14 cellular contexts compared by ENCODE assay signal in genomic region chr22:26480611-26480932, GRCh38. TPM values are rescaled to one million over a fixed set of nuclear protein-coding genes. Genes with fewer than 3 reads are reported as not detected.
A peak's percentile ranks its signal among the peaks of the same experiment; 100 is the strongest.
DNase-seq lines count a peak whose midpoint lies in the region; ATAC-seq, FAIRE-seq and TF ChIP-seq lines count a peak whose summit lies in the region.
"Had no signal": no experiment of that assay in that cellular context is flagged by ENCODE, and none has a peak within 500 bp of the region (broad histone marks: within the 10 kb centered on the region; RNA-seq: fewer than 3 reads in every experiment).

No MANE protein-coding gene starts in this region.

- no peaks in the 10 kb centered on the region for H4K20me1 ChIP-seq in HepG2 (ENCODE audit: insufficient read depth, low read length)

- TF ChIP-seq POLR2A in HepG2 (IDR thresholded peaks at IDR 0.05; ENCODE audit: insufficient read depth in 1 of 2, low read depth in 2 of 2, low read length in 2 of 2): no peak

- peaks cover 85% of the 10 kb centered on the region for H3K79me2 ChIP-seq in HepG2 (ENCODE audit: insufficient read depth, low read length)

- CTCF ChIA-PET in HepG2 (lab: Yijun Ruan, JAX; ENCODE audit: low intra/inter-chr PET ratio, low total read pairs): no interaction called here

- POLR2A ChIA-PET in HepG2 (lab: Yijun Ruan, JAX): interaction anchor here (0.6 to 1.0 kb wide), 2 partner anchors 9 to 32 kb away, joined by 3 read pairs; partner anchors contain the start of gene TFIP11

- H3K9me3 ChIP-seq in WERI-Rb-1 (ENCODE audit: severe bottlenecking) (peaks cover 3% of the 10 kb centered on the region), HepG2 (ENCODE audit: low read length) (no peaks in the 10 kb centered on the region)
- H3K9me3 ChIP-seq: esophagus muscularis mucosa had no signal

- in situ Hi-C loops in HepG2 (cut with HindIII; ENCODE audit: extremely low pct_ligation_motif_present, low pct_unique_long_range_greater_than_20kb): no loop called here

- peaks cover 10 to 17% of the 10 kb centered on the region in 2 donors for H3K36me3 Mint-ChIP-seq in activated T-cell treated with anti-CD3 and anti-CD28 coated beads, Interleukin-2, amount 50 U/mL, for 72 hours (ENCODE audit: insufficient read depth in 2 of 2)
- H3K36me3 Mint-ChIP-seq in type B pancreatic cell: peaks cover 10% of the 10 kb centered on the region

- H3K4me1 ChIP-seq in HepG2 (ENCODE audit: insufficient read depth, low read length): peaks cover 77% of the 10 kb centered on the region

- H3K27ac Mint-ChIP-seq in activated T-cell treated with anti-CD3 and anti-CD28 coated beads, Interleukin-2, amount 50 U/mL, for 72 hours: peak overlapping the region; percentile 93
- peak overlapping the region; percentile 47 for H3K27ac Mint-ChIP-seq in type B pancreatic cell

- no peak for FAIRE-seq in HepG2 (lab: Jason Lieb, UNC)

- WGBS in HepG2 (ENCODE audit: low lambda C conversion rate): 25% methylated on average over 2 of the region's 2 CpGs

- no peak for ATAC-seq in activated T-cell treated with anti-CD3 and anti-CD28 coated beads, Interleukin-2, amount 50 U/mL, for 72 hours (replicated peaks in 1 of 2)
- ATAC-seq in HepG2 (no peak), GM18909 (IDR thresholded peaks at IDR 0.05; ENCODE audit: poor library complexity, unreplicated experiment) (no peak)

- no peak overlapping the region for H3K4me3 ChIP-seq in WERI-Rb-1 (ENCODE audit: low read depth, low read length)
- H3K4me3 ChIP-seq in HepG2 (replicated peaks in 1 of 3; ENCODE audit: insufficient read depth in 1 of 3, low read depth in 2 of 3, low read length in 3 of 3): peak overlapping the region; percentile 55 to 64 (median 61); a peak in 5 of 6 replicates
- H3K4me3 ChIP-seq: cardiac muscle cell, esophagus muscularis mucosa had no signal

- BruUV-seq in HepG2 (replicated peaks; lab: Mats Ljungman, UMichigan): no TSS peak

- TF ChIP-seq EP300 in HepG2 (IDR thresholded peaks at IDR 0.05; ENCODE audit: low read depth in 2 of 2, low read length in 2 of 2) (no peak), HepG2 (CRISPR knock-in tag; IDR thresholded peaks at IDR 0.05; ENCODE audit: borderline replicate concordance) (no peak)

- peak overlapping the region; percentile 90 to 95 for H3K4me3 Mint-ChIP-seq in activated T-cell treated with anti-CD3 and anti-CD28 coated beads, Interleukin-2, amount 50 U/mL, for 72 hours
- peak overlapping the region; percentile 97 for H3K4me3 Mint-ChIP-seq in type B pancreatic cell

- H3K9ac ChIP-seq in HepG2 (ENCODE audit: insufficient read depth, low read depth, low read length): peak overlapping the region; percentile 72

- no peaks in the 10 kb centered on the region for H3K27me3 Mint-ChIP-seq in activated T-cell treated with anti-CD3 and anti-CD28 coated beads, Interleukin-2, amount 50 U/mL, for 72 hours (ENCODE audit: low read depth)
- H3K27me3 Mint-ChIP-seq in type B pancreatic cell: no peaks in the 10 kb centered on the region

- H3K27ac ChIP-seq in WERI-Rb-1 (peak overlapping the region; percentile 18; the same call in 1 of the 2 replicates), HepG2 (ENCODE audit: extremely low read length, insufficient read depth, low read length) (peak overlapping the region; percentile 95)
- H3K27ac ChIP-seq: cardiac muscle cell, esophagus muscularis mucosa had no signal

- intact Hi-C loops in HepG2 (cut with micrococcal nuclease; ENCODE audit: unreplicated experiment): no loop called here

- H3K27me3 ChIP-seq in WERI-Rb-1 (ENCODE audit: insufficient read depth, low read depth, severe bottlenecking) (no peaks in the 10 kb centered on the region), HepG2 (ENCODE audit: control insufficient read depth in 1 of 2, insufficient read depth in 2 of 2, low read length in 2 of 2) (no peaks in the 10 kb centered on the region; a peak in 1 of 5 replicates)
- H3K27me3 ChIP-seq: cardiac muscle cell, esophagus muscularis mucosa had no signal

- peaks cover 85% of the 10 kb centered on the region for H3K4me1 Mint-ChIP-seq in activated T-cell treated with anti-CD3 and anti-CD28 coated beads, Interleukin-2, amount 50 U/mL, for 72 hours (ENCODE audit: low read depth)
- peaks cover 47% of the 10 kb centered on the region for H3K4me1 Mint-ChIP-seq in type B pancreatic cell (ENCODE audit: unreplicated experiment)

- H2AFZ ChIP-seq in HepG2 (ENCODE audit: low read length): no peak overlapping the region

- TF ChIP-seq CTCF in WERI-Rb-1 (IDR thresholded peaks at IDR 0.05; ENCODE audit: low read depth, low read length) (no peak), HepG2 (CRISPR knock-in tag; IDR thresholded peaks at IDR 0.05) (no peak), type B pancreatic cell (conservative IDR thresholded peaks at IDR 0.05) (no peak)

- no peak for DNase-seq in activated T-cell treated with anti-CD3 and anti-CD28 coated beads, Interleukin-2, amount 50 U/mL, for 72 hours
- DNase-seq in activated T-cell treated with anti-CD3 and anti-CD28 coated beads for 4 hours: no peak
- DNase-seq in WERI-Rb-1: no peak
- DNase-seq in HepG2 (ENCODE audit: low spot score): no peak
- DNase-seq in type B pancreatic cell (ENCODE audit: extremely low spot score, unreplicated experiment): no peak
- DNase-seq in activated gamma-delta T cell treated with Interleukin-2 at 50 U/mL for 16 hours: no peak
- no peak for DNase-seq in NCI-H446 (lab: John Stamatoyannopoulos, UW)
- DNase-seq: GDM1, immature natural killer cell, IMR-90, NCI-H2227 treated with DMSO at 0.1 percent for 48 hours had no signal

- H3K36me3 ChIP-seq in WERI-Rb-1 (peaks cover 17% of the 10 kb centered on the region), HepG2 (replicated peaks in 1 of 2; ENCODE audit: control insufficient read depth in 1 of 2, insufficient read depth in 2 of 2, low read length in 2 of 2) (peaks cover 0 to 16% of the 10 kb centered on the region in 2 experiments; a peak in 4 of 5 replicates)

- H3K4me2 ChIP-seq in HepG2 (ENCODE audit: low read depth, low read length): peak overlapping the region; percentile 83

- H3K9me3 Mint-ChIP-seq in activated T-cell treated with anti-CD3 and anti-CD28 coated beads, Interleukin-2, amount 50 U/mL, for 72 hours: no peaks in the 10 kb centered on the region
- H3K9me3 Mint-ChIP-seq in type B pancreatic cell: no peaks in the 10 kb centered on the region
- H3K9me3 Mint-ChIP-seq: immature natural killer cell had no signal

- TF ChIP-seq RAD21 in HepG2 (CRISPR knock-in tag; IDR thresholded peaks at IDR 0.05): no peak

RNA-seq across cellular contexts. Expression of gene HPS4, which starts 3.0 kb away (rescaled TPM):
- total RNA-seq in activated T-cell treated with anti-CD3 and anti-CD28 coated beads, Interleukin-2, amount 50 U/mL, for 72 hours: 10 to 100 TPM; 50.5 to 62.2 TPM
- total RNA-seq in HepG2 (2016; rRNA removed; fragmentation: Illumina TruSeq; extraction: Trizol) (29.7 and 34.0 TPM in 2 replicates), type B pancreatic cell (ENCODE audit: low replicate concordance) (38.1 and 46.1 TPM in 2 replicates)
- 6.1 and 12.7 TPM in 2 replicates for total RNA-seq in HepG2 (2016; cell fraction: cytosol; rRNA removed; fragmentation: Illumina TruSeq; extraction: Trizol; ENCODE audit: low read depth)
- total RNA-seq in HepG2 (2016; cell fraction: insoluble cytoplasmic fraction; rRNA removed; fragmentation: Illumina TruSeq; extraction: Trizol): 28.2 and 33.4 TPM in 2 replicates
- total RNA-seq in HepG2 (2016; cell fraction: membrane; rRNA removed; fragmentation: Illumina TruSeq; extraction: Trizol): 12.8 and 13.4 TPM in 2 replicates
- 47.5 and 51.3 TPM in 2 replicates for total RNA-seq in HepG2 (2016; cell fraction: nucleus; rRNA removed; fragmentation: Illumina TruSeq; extraction: Trizol)
- polyA plus RNA-seq in HepG2 (2011; rRNA removed): 27.4 and 28.0 TPM in 2 replicates
- 14.0 and 16.9 TPM in 2 replicates for polyA plus RNA-seq in HepG2 (2011; cell fraction: cytosol; rRNA removed)
- 114 and 121 TPM in 2 replicates for polyA plus RNA-seq in HepG2 (2011; cell fraction: nucleus; rRNA removed)
- polyA plus RNA-seq in HepG2 (2012): 20.2 and 21.3 TPM in 2 replicates
- polyA plus RNA-seq in HepG2 (2016; cell fraction: cytosol; fragmentation: Illumina TruSeq; extraction: Trizol; ENCODE audit: low read depth): 2.0 TPM in 2 replicates
- 14.9 and 19.8 TPM in 2 replicates for polyA plus RNA-seq in HepG2 (2016; cell fraction: insoluble cytoplasmic fraction; fragmentation: Illumina TruSeq; extraction: Trizol; ENCODE audit: low read depth)
- polyA plus RNA-seq in HepG2 (2016; cell fraction: membrane; fragmentation: Illumina TruSeq; extraction: Trizol; ENCODE audit: low read depth): 4.4 and 5.3 TPM in 2 replicates
- 67.8 and 71.6 TPM in 2 replicates for polyA plus RNA-seq in HepG2 (2016; cell fraction: nucleus; fragmentation: Illumina TruSeq; extraction: Trizol; ENCODE audit: insufficient read depth, low read depth)
- polyA minus RNA-seq in HepG2 (2011; rRNA and poly(A)+ RNA removed; ENCODE audit: low replicate concordance): 18.5 and 40.6 TPM in 2 replicates
- polyA minus RNA-seq in HepG2 (2011; cell fraction: cytosol; rRNA and poly(A)+ RNA removed): 9.3 and 10.6 TPM in 2 replicates
- polyA minus RNA-seq in HepG2 (2011; cell fraction: nucleus; rRNA and poly(A)+ RNA removed): 61.7 and 71.9 TPM in 2 replicates

RNA-seq across cellular contexts. Expression of gene SRRD, which starts 3.1 kb away (rescaled TPM):
- total RNA-seq in activated T-cell treated with anti-CD3 and anti-CD28 coated beads, Interleukin-2, amount 50 U/mL, for 72 hours: 10 to 100 TPM; 13.5 to 20.0 TPM
- total RNA-seq in HepG2 (2016; rRNA removed; fragmentation: Illumina TruSeq; extraction: Trizol): 36.6 and 56.5 TPM in 2 replicates
- 17.9 and 19.5 TPM in 2 replicates for total RNA-seq in HepG2 (2016; cell fraction: cytosol; rRNA removed; fragmentation: Illumina TruSeq; extraction: Trizol; ENCODE audit: low read depth)
- total RNA-seq in HepG2 (2016; cell fraction: insoluble cytoplasmic fraction; rRNA removed; fragmentation: Illumina TruSeq; extraction: Trizol): 32.5 and 46.6 TPM in 2 replicates
- 41.5 and 47.4 TPM in 2 replicates for total RNA-seq in HepG2 (2016; cell fraction: membrane; rRNA removed; fragmentation: Illumina TruSeq; extraction: Trizol)
- total RNA-seq in HepG2 (2016; cell fraction: nucleus; rRNA removed; fragmentation: Illumina TruSeq; extraction: Trizol): 15.6 and 20.0 TPM in 2 replicates
- polyA plus RNA-seq in HepG2 (2011; rRNA removed): 21.8 and 22.8 TPM in 2 replicates
- polyA plus RNA-seq in HepG2 (2011; cell fraction: cytosol; rRNA removed): 14.2 and 19.3 TPM in 2 replicates
- 6.5 and 12.7 TPM in 2 replicates for polyA plus RNA-seq in HepG2 (2011; cell fraction: nucleus; rRNA removed)
- polyA plus RNA-seq in HepG2 (2012): 16.5 and 18.1 TPM in 2 replicates
- polyA plus RNA-seq in HepG2 (2016; cell fraction: cytosol; fragmentation: Illumina TruSeq; extraction: Trizol; ENCODE audit: low read depth): 38.8 and 45.5 TPM in 2 replicates
- polyA plus RNA-seq in HepG2 (2016; cell fraction: insoluble cytoplasmic fraction; fragmentation: Illumina TruSeq; extraction: Trizol; ENCODE audit: low read depth): 54.6 and 54.9 TPM in 2 replicates
- 41.2 and 47.5 TPM in 2 replicates for polyA plus RNA-seq in HepG2 (2016; cell fraction: membrane; fragmentation: Illumina TruSeq; extraction: Trizol; ENCODE audit: low read depth)
- 23.9 and 26.3 TPM in 2 replicates for polyA plus RNA-seq in HepG2 (2016; cell fraction: nucleus; fragmentation: Illumina TruSeq; extraction: Trizol; ENCODE audit: insufficient read depth, low read depth)
- polyA minus RNA-seq in HepG2 (2011; rRNA and poly(A)+ RNA removed; ENCODE audit: low replicate concordance): 13.6 and 15.2 TPM in 2 replicates
- polyA minus RNA-seq in HepG2 (2011; cell fraction: cytosol; rRNA and poly(A)+ RNA removed): 8.6 and 10.8 TPM in 2 replicates
- polyA minus RNA-seq in HepG2 (2011; cell fraction: nucleus; rRNA and poly(A)+ RNA removed): 14.0 and 18.3 TPM in 2 replicates
- 26.9 and 27.7 TPM in 2 replicates for total RNA-seq in type B pancreatic cell (ENCODE audit: low replicate concordance)

RNA-seq across cellular contexts. Expression of gene TFIP11, which starts 31.7 kb away (rescaled TPM):
- 10 to 100 TPM; 47.0 to 62.5 TPM for total RNA-seq in activated T-cell treated with anti-CD3 and anti-CD28 coated beads, Interleukin-2, amount 50 U/mL, for 72 hours
- total RNA-seq in HepG2 (2016; rRNA removed; fragmentation: Illumina TruSeq; extraction: Trizol) (20.8 and 22.8 TPM in 2 replicates), type B pancreatic cell (ENCODE audit: low replicate concordance) (32.7 and 40.3 TPM in 2 replicates)
- total RNA-seq in HepG2 (2016; cell fraction: cytosol; rRNA removed; fragmentation: Illumina TruSeq; extraction: Trizol; ENCODE audit: low read depth): 2.5 and 2.8 TPM in 2 replicates
- total RNA-seq in HepG2 (2016; cell fraction: insoluble cytoplasmic fraction; rRNA removed; fragmentation: Illumina TruSeq; extraction: Trizol): 20.2 and 22.6 TPM in 2 replicates
- 4.9 and 5.7 TPM in 2 replicates for total RNA-seq in HepG2 (2016; cell fraction: membrane; rRNA removed; fragmentation: Illumina TruSeq; extraction: Trizol)
- 17.0 and 24.6 TPM in 2 replicates for total RNA-seq in HepG2 (2016; cell fraction: nucleus; rRNA removed; fragmentation: Illumina TruSeq; extraction: Trizol)
- 15.4 and 18.4 TPM in 2 replicates for polyA plus RNA-seq in HepG2 (2011; rRNA removed)
- polyA plus RNA-seq in HepG2 (2011; cell fraction: cytosol; rRNA removed): 11.9 and 14.9 TPM in 2 replicates
- 19.7 and 24.6 TPM in 2 replicates for polyA plus RNA-seq in HepG2 (2011; cell fraction: nucleus; rRNA removed)
- 11.8 and 16.2 TPM in 2 replicates for polyA plus RNA-seq in HepG2 (2012)
- 0.94 and 1.1 TPM in 2 replicates for polyA plus RNA-seq in HepG2 (2016; cell fraction: cytosol; fragmentation: Illumina TruSeq; extraction: Trizol; ENCODE audit: low read depth)
- polyA plus RNA-seq in HepG2 (2016; cell fraction: insoluble cytoplasmic fraction; fragmentation: Illumina TruSeq; extraction: Trizol; ENCODE audit: low read depth): 16.1 and 16.3 TPM in 2 replicates
- polyA plus RNA-seq in HepG2 (2016; cell fraction: membrane; fragmentation: Illumina TruSeq; extraction: Trizol; ENCODE audit: low read depth): 1.7 and 2.2 TPM in 2 replicates
- polyA plus RNA-seq in HepG2 (2016; cell fraction: nucleus; fragmentation: Illumina TruSeq; extraction: Trizol; ENCODE audit: insufficient read depth, low read depth): 22.2 and 27.8 TPM in 2 replicates
- polyA minus RNA-seq in HepG2 (2011; rRNA and poly(A)+ RNA removed; ENCODE audit: low replicate concordance): 32.9 and 35.2 TPM in 2 replicates
- polyA minus RNA-seq in HepG2 (2011; cell fraction: cytosol; rRNA and poly(A)+ RNA removed): 11.9 and 15.1 TPM in 2 replicates
- 30.3 and 31.2 TPM in 2 replicates for polyA minus RNA-seq in HepG2 (2011; cell fraction: nucleus; rRNA and poly(A)+ RNA removed)

RNA-seq across cellular contexts. Expression of gene ASPHD2, which starts 51.5 kb away (rescaled TPM):
- total RNA-seq in activated T-cell treated with anti-CD3 and anti-CD28 coated beads, Interleukin-2, amount 50 U/mL, for 72 hours: 10 to 100 TPM; 14.6 to 18.1 TPM
- total RNA-seq in HepG2 (2016; rRNA removed; fragmentation: Illumina TruSeq; extraction: Trizol): 0.04 TPM in 1 of 2 replicates, not detected in the other
- total RNA-seq in HepG2 (2016; cell fraction: cytosol; rRNA removed; fragmentation: Illumina TruSeq; extraction: Trizol; ENCODE audit: low read depth): not detected in 2 replicates
- 0.06 TPM in 1 of 2 replicates, not detected in the other for total RNA-seq in HepG2 (2016; cell fraction: insoluble cytoplasmic fraction; rRNA removed; fragmentation: Illumina TruSeq; extraction: Trizol)
- 0.06 TPM in 1 of 2 replicates, not detected in the other for total RNA-seq in HepG2 (2016; cell fraction: membrane; rRNA removed; fragmentation: Illumina TruSeq; extraction: Trizol)
- 0.09 TPM in 1 of 2 replicates, not detected in the other for total RNA-seq in HepG2 (2016; cell fraction: nucleus; rRNA removed; fragmentation: Illumina TruSeq; extraction: Trizol)
- 0.04 TPM in 2 replicates for polyA plus RNA-seq in HepG2 (2011; rRNA removed)
- polyA plus RNA-seq in HepG2 (2011; cell fraction: cytosol; rRNA removed): 0.03 and 0.04 TPM in 2 replicates
- polyA plus RNA-seq in HepG2 (2011; cell fraction: nucleus; rRNA removed): 0.05 TPM in 2 replicates
- 0.13 and 0.28 TPM in 2 replicates for polyA plus RNA-seq in HepG2 (2012)
- polyA plus RNA-seq in HepG2 (2016; cell fraction: cytosol; fragmentation: Illumina TruSeq; extraction: Trizol; ENCODE audit: low read depth): 0.03 TPM in 1 of 2 replicates, not detected in the other
- not detected in 2 replicates for polyA plus RNA-seq in HepG2 (2016; cell fraction: insoluble cytoplasmic fraction; fragmentation: Illumina TruSeq; extraction: Trizol; ENCODE audit: low read depth)
- not detected in 2 replicates for polyA plus RNA-seq in HepG2 (2016; cell fraction: membrane; fragmentation: Illumina TruSeq; extraction: Trizol; ENCODE audit: low read depth)
- polyA plus RNA-seq in HepG2 (2016; cell fraction: nucleus; fragmentation: Illumina TruSeq; extraction: Trizol; ENCODE audit: insufficient read depth, low read depth): not detected in 2 replicates
- 0.05 TPM in 1 of 2 replicates, not detected in the other for polyA minus RNA-seq in HepG2 (2011; rRNA and poly(A)+ RNA removed; ENCODE audit: low replicate concordance)
- not detected in 2 replicates for polyA minus RNA-seq in HepG2 (2011; cell fraction: cytosol; rRNA and poly(A)+ RNA removed)
- polyA minus RNA-seq in HepG2 (2011; cell fraction: nucleus; rRNA and poly(A)+ RNA removed): not detected in 2 replicates
- 1.1 and 2.4 TPM in 2 replicates for total RNA-seq in type B pancreatic cell (ENCODE audit: low replicate concordance)
